1 cellular context compared by ENCODE assay signal in genomic region chr5:141320225-141321169, GRCh38.
TF ChIP-seq lines count a peak whose summit lies in the region.

Gene TAF7 (minus strand): TSS chr5:141320784. CDS start chr5:141320044, 740 bp downstream.

TF ChIP-seq in HepG2, 621 proteins besides CTCF, POLR2A, EP300 and RAD21 (continued from another document and continues in another):
- TF ChIP-seq ZNF20 (CRISPR knock-in tag; IDR thresholded peaks at IDR 0.05) (peak; percentile 62; the same call in 1 of the 2 replicates), ZNF44 (CRISPR knock-in tag; IDR thresholded peaks at IDR 0.05) (peak; percentile 42), ADNP (CRISPR knock-in tag; IDR thresholded peaks at IDR 0.05) (no peak), AHR (CRISPR knock-in tag; IDR thresholded peaks at IDR 0.05) (peak; percentile 83; the same call in 1 of the 2 replicates), FOXA3 (CRISPR knock-in tag; IDR thresholded peaks at IDR 0.05) (0 out of 2 replicates have a peak, but pooled peaks have one; percentile 26), ZSCAN29 (CRISPR knock-in tag; conservative IDR thresholded peaks at IDR 0.05) (no peak), THAP9 (CRISPR knock-in tag; IDR thresholded peaks at IDR 0.05; ENCODE audit: borderline replicate concordance) (peak; percentile 92), ZNF281 (CRISPR knock-in tag; IDR thresholded peaks at IDR 0.05; ENCODE audit: borderline replicate concordance) (no peak), ZBTB39 (CRISPR knock-in tag; IDR thresholded peaks at IDR 0.05) (no peak), TEAD2 (CRISPR knock-in tag; IDR thresholded peaks at IDR 0.05) (no peak), IKZF5 (CRISPR knock-in tag; IDR thresholded peaks at IDR 0.05) (peak; percentile 83; the same call in 1 of the 2 replicates), ATF1 (CRISPR knock-in tag; IDR thresholded peaks at IDR 0.05) (peak; percentile 68), FOXM1 (CRISPR knock-in tag; IDR thresholded peaks at IDR 0.05) (no peak), SP1 (IDR thresholded peaks at IDR 0.05) (no peak), SP1 (CRISPR knock-in tag; IDR thresholded peaks at IDR 0.05) (peak; percentile 66; the same call in 1 of the 2 replicates), FUBP1 (CRISPR knock-in tag; IDR thresholded peaks at IDR 0.05; ENCODE audit: borderline replicate concordance) (no peak), MAF1 (CRISPR knock-in tag; IDR thresholded peaks at IDR 0.05; ENCODE audit: borderline replicate concordance) (no peak), ARNTL (CRISPR knock-in tag; IDR thresholded peaks at IDR 0.05) (peak; percentile 41), CAMTA2 (CRISPR knock-in tag; IDR thresholded peaks at IDR 0.05; ENCODE audit: borderline replicate concordance) (no peak), ZFX (CRISPR knock-in tag; IDR thresholded peaks at IDR 0.05; ENCODE audit: low read depth) (peak; percentile 95), ZNF274 (CRISPR knock-in tag; IDR thresholded peaks at IDR 0.05) (peak; percentile 94), DR1 (CRISPR knock-in tag; IDR thresholded peaks at IDR 0.05) (peak; percentile 52; the same call in 1 of the 2 replicates), NBN (conservative IDR thresholded peaks at IDR 0.05) (no peak), ZNF766 (CRISPR knock-in tag; IDR thresholded peaks at IDR 0.05; ENCODE audit: borderline replicate concordance) (no peak; the same call in 1 of the 2 replicates), AGO1 (IDR thresholded peaks at IDR 0.05; ENCODE audit: low read depth, low read length, poor library complexity, severe bottlenecking) (peak; percentile 65), ZSCAN31 (CRISPR knock-in tag; IDR thresholded peaks at IDR 0.05; ENCODE audit: low read depth) (peak; percentile 76), ZBTB42 (CRISPR knock-in tag; IDR thresholded peaks at IDR 0.05) (0 out of 2 replicates have a peak, but pooled peaks have one; percentile 33), SP140L (CRISPR knock-in tag; IDR thresholded peaks at IDR 0.05; ENCODE audit: borderline replicate concordance) (0 out of 2 replicates have a peak, but pooled peaks have one; percentile 48), ZNF224 (CRISPR knock-in tag; IDR thresholded peaks at IDR 0.05) (peak; percentile 94), RARG (CRISPR knock-in tag; IDR thresholded peaks at IDR 0.05; ENCODE audit: low read depth) (no peak; the same call in 1 of the 2 replicates), TBL1XR1 (IDR thresholded peaks at IDR 0.05; ENCODE audit: borderline replicate concordance, low read length, partially characterized antibody) (no peak), HNRNPLL (IDR thresholded peaks at IDR 0.05; ENCODE audit: low read depth, low read length, poor library complexity, severe bottlenecking) (peak; percentile 51), ZNF33A (CRISPR knock-in tag; IDR thresholded peaks at IDR 0.05; ENCODE audit: borderline replicate concordance) (peak; percentile 62; the same call in 1 of the 2 replicates), ZNF639 (CRISPR knock-in tag; conservative IDR thresholded peaks at IDR 0.05) (peak; percentile 66; the same call in 1 of the 2 replicates), MED8 (CRISPR knock-in tag; IDR thresholded peaks at IDR 0.05; ENCODE audit: insufficient replicate concordance) (peak; percentile 73), PRDM4 (CRISPR knock-in tag; IDR thresholded peaks at IDR 0.05; ENCODE audit: borderline replicate concordance) (no peak), BATF2 (CRISPR knock-in tag; IDR thresholded peaks at IDR 0.05) (peak; percentile 87), HDAC6 (IDR thresholded peaks at IDR 0.05; ENCODE audit: low read depth, low read length) (no peak), SALL2 (CRISPR knock-in tag; IDR thresholded peaks at IDR 0.05) (0 out of 2 replicates have a peak, but pooled peaks have one; percentile 26), ZNF501 (CRISPR knock-in tag; IDR thresholded peaks at IDR 0.05) (peak; percentile 98), ZNF367 (CRISPR knock-in tag; IDR thresholded peaks at IDR 0.05; ENCODE audit: borderline replicate concordance) (no peak), ZNF496 (CRISPR knock-in tag; IDR thresholded peaks at IDR 0.05; ENCODE audit: insufficient replicate concordance) (no peak), RFX3 (CRISPR knock-in tag; IDR thresholded peaks at IDR 0.05) (no peak), PLRG1 (conservative IDR thresholded peaks at IDR 0.05) (no peak), RAD51 (IDR thresholded peaks at IDR 0.05; ENCODE audit: borderline replicate concordance) (no peak), TGIF2 (CRISPR knock-in tag; IDR thresholded peaks at IDR 0.05) (no peak; the same call in 1 of the 2 replicates), ZBTB14 (CRISPR knock-in tag; IDR thresholded peaks at IDR 0.05) (no peak; the same call in 1 of the 2 replicates), EZH2 (conservative IDR thresholded peaks at IDR 0.05; ENCODE audit: low read depth, low read length) (no peak), RCOR2 (CRISPR knock-in tag; IDR thresholded peaks at IDR 0.05) (peak; percentile 67; the same call in 1 of the 2 replicates), ZNF383 (CRISPR knock-in tag; IDR thresholded peaks at IDR 0.05; ENCODE audit: borderline replicate concordance) (0 out of 2 replicates have a peak, but pooled peaks have one; percentile 29)
